Comparison of ENCODE assay signal across 11 cellular contexts in genomic region chr20:47392721-47393073, GRCh38. TPM values are rescaled to one million over a fixed set of nuclear protein-coding genes. Genes with fewer than 3 reads are reported as not detected.
A peak's percentile ranks its signal among the peaks of the same experiment; 100 is the strongest.
DNase-seq lines count a peak whose midpoint lies in the region; ATAC-seq, FAIRE-seq and TF ChIP-seq lines count a peak whose summit lies in the region.
"Had no signal": no experiment of that assay in that cellular context is flagged by ENCODE, and none has a peak within 500 bp of the region (broad histone marks: within the 10 kb centered on the region; RNA-seq: fewer than 3 reads in every experiment).

No MANE protein-coding gene starts in this region.

- intact Hi-C loops in HepG2 (cut with micrococcal nuclease; ENCODE audit: unreplicated experiment) (loop anchor here (10.0 kb wide), 1 partner anchor 62 kb away; no protein-coding TSS in a partner anchor), right lobe of liver (cut with DNase I) (no loop called here)

- H3K27me3 ChIP-seq in HepG2 (ENCODE audit: control insufficient read depth in 1 of 2, insufficient read depth in 2 of 2, low read length in 2 of 2), result no peaks in the 10 kb centered on the region
- H3K27me3 ChIP-seq in right lobe of liver, result no peaks in the 10 kb centered on the region

- DNase-seq in HepG2 (ENCODE audit: low spot score) (no peak), right lobe of liver (no peak), RKO (ENCODE audit: low spot score) (peak; percentile 89), epithelial cell of proximal tubule (ENCODE audit: low read depth) (peak; percentile 44), NCI-H1436 treated with DMSO at 0.1 percent for 48 hours (lab: John Stamatoyannopoulos, UW) (no peak), glomerular visceral epithelial cell (ENCODE audit: extremely low spot score) (no peak)
- DNase-seq: effector memory CD4-positive, alpha-beta T cell; NCI-H1930 had no signal

- in situ Hi-C loops in HepG2 (cut with HindIII; ENCODE audit: extremely low pct_ligation_motif_present, low pct_unique_long_range_greater_than_20kb), result loop anchor here (25.0 kb wide), 1 partner anchor 630 kb away; no protein-coding TSS in a partner anchor

- FAIRE-seq in HepG2 (lab: Jason Lieb, UNC), result no peak

- BruUV-seq in HepG2 (replicated peaks; lab: Mats Ljungman, UMichigan), result no TSS peak

- H3K9me3 ChIP-seq in HepG2 (ENCODE audit: low read length) (no peaks in the 10 kb centered on the region), right lobe of liver (no peaks in the 10 kb centered on the region)

- H3K36me3 ChIP-seq in HepG2 (replicated peaks in 1 of 2; ENCODE audit: control insufficient read depth in 1 of 2, insufficient read depth in 2 of 2, low read length in 2 of 2), result no peaks in the 10 kb centered on the region
- no peaks in the 10 kb centered on the region for H3K36me3 ChIP-seq in right lobe of liver

- WGBS in HepG2 (ENCODE audit: low lambda C conversion rate), result 88% methylated on average over 2 of the region's 2 CpGs
- 69% methylated on average over 2 of the region's 2 CpGs for WGBS in right lobe of liver (ENCODE audit: insufficient coverage, low coverage, low lambda C conversion rate, missing lambda C conversion rate)

- no peak for ATAC-seq in HepG2
- ATAC-seq in right lobe of liver, result no peak
- ATAC-seq in GM19395 (IDR thresholded peaks at IDR 0.05; ENCODE audit: unreplicated experiment), result no peak

- H3K4me2 ChIP-seq in HepG2 (ENCODE audit: low read depth, low read length), result peak overlapping the region; percentile 20; the same call in 1 of the 2 replicates

- H3K4me3 ChIP-seq in HepG2 (replicated peaks in 1 of 3; ENCODE audit: insufficient read depth in 1 of 3, low read depth in 2 of 3, low read length in 3 of 3) (no peak overlapping the region), right lobe of liver (no peak overlapping the region), epithelial cell of proximal tubule (ENCODE audit: low read depth, low read length) (no peak overlapping the region)

- H3K27ac ChIP-seq in HepG2 (ENCODE audit: extremely low read length, insufficient read depth, low read length) (no peak overlapping the region), right lobe of liver (no peak overlapping the region), temporal lobe (ENCODE audit: low read depth, low read length) (peak overlapping the region; percentile 46)
- H3K27ac ChIP-seq: parathyroid adenoma had no signal

- POLR2A ChIA-PET in HepG2 (lab: Yijun Ruan, JAX), result interaction anchor here (0.8 to 3.2 kb wide), 5 partner anchors 32 to 109 kb away, joined by 3 to 26 read pairs (median 8); partner anchors contain the start of genes NCOA3 and ZMYND8

- CTCF ChIA-PET in HepG2 (lab: Yijun Ruan, JAX; ENCODE audit: low intra/inter-chr PET ratio, low total read pairs), result no interaction called here

- H3K9ac ChIP-seq in HepG2 (ENCODE audit: insufficient read depth, low read depth, low read length), result no peak overlapping the region
- H3K9ac ChIP-seq: parathyroid adenoma had no signal

- no peak for TF ChIP-seq RAD21 in HepG2 (CRISPR knock-in tag; IDR thresholded peaks at IDR 0.05)

- no peak for TF ChIP-seq POLR2A in HepG2 (IDR thresholded peaks at IDR 0.05; ENCODE audit: insufficient read depth in 1 of 2, low read depth in 2 of 2, low read length in 2 of 2)
- no peak for TF ChIP-seq POLR2A in right lobe of liver (IDR thresholded peaks at IDR 0.05)

- peak overlapping the region; percentile 13 for H2AFZ ChIP-seq in HepG2 (ENCODE audit: low read length)
- H2AFZ ChIP-seq: parathyroid adenoma had no signal

- H3K4me1 ChIP-seq in HepG2 (ENCODE audit: insufficient read depth, low read length) (peaks cover 43% of the 10 kb centered on the region), right lobe of liver (no peaks in the 10 kb centered on the region)
- H3K4me1 ChIP-seq: parathyroid adenoma had no signal

- TF ChIP-seq EP300 in HepG2 (IDR thresholded peaks at IDR 0.05; ENCODE audit: low read depth in 2 of 2, low read length in 2 of 2) (no peak), HepG2 (CRISPR knock-in tag; IDR thresholded peaks at IDR 0.05; ENCODE audit: borderline replicate concordance) (no peak)

- no peak for TF ChIP-seq CTCF in HepG2 (CRISPR knock-in tag; IDR thresholded peaks at IDR 0.05)
- TF ChIP-seq CTCF in right lobe of liver (IDR thresholded peaks at IDR 0.05), result no peak
- TF ChIP-seq CTCF in epithelial cell of proximal tubule (conservative IDR thresholded peaks at IDR 0.05; ENCODE audit: low read depth, low read length), result no peak

- no peaks in the 10 kb centered on the region for H4K20me1 ChIP-seq in HepG2 (ENCODE audit: insufficient read depth, low read length)

- no peaks in the 10 kb centered on the region for H3K79me2 ChIP-seq in HepG2 (ENCODE audit: insufficient read depth, low read length)
- H3K79me2 ChIP-seq: parathyroid adenoma had no signal

TF ChIP-seq in HepG2, 621 proteins besides CTCF, POLR2A, EP300 and RAD21:
- TF ChIP-seq PHF8 (CRISPR knock-in tag; IDR thresholded peaks at IDR 0.05), result 0 out of 2 replicates have a peak, but pooled peaks have one; percentile 10
- TF ChIP-seq ZNF782 (CRISPR knock-in tag; IDR thresholded peaks at IDR 0.05; ENCODE audit: borderline replicate concordance), result 0 out of 2 replicates have a peak, but pooled peaks have one; percentile 38
- TF ChIP-seq CREB1 (IDR thresholded peaks at IDR 0.05), result peak; percentile 30; the same call in 1 of the 2 replicates
- no peak for TF ChIP-seq CREB1 (CRISPR knock-in tag; IDR thresholded peaks at IDR 0.05)
- no peak for TF ChIP-seq RFX1 (IDR thresholded peaks at IDR 0.05)
- TF ChIP-seq ZSCAN31 (CRISPR knock-in tag; IDR thresholded peaks at IDR 0.05; ENCODE audit: low read depth), result no peak
- TF ChIP-seq MBD4 (IDR thresholded peaks at IDR 0.05; ENCODE audit: borderline replicate concordance, low read length), result no peak
- TF ChIP-seq FOXC1 (CRISPR knock-in tag; IDR thresholded peaks at IDR 0.05; ENCODE audit: borderline replicate concordance), result no peak

RNA-seq across cellular contexts. Expression of gene ZMYND8, which starts 36.2 kb away (rescaled TPM):
- total RNA-seq in HepG2 (2016; rRNA removed; fragmentation: Illumina TruSeq; extraction: Trizol) (53.9 and 71.9 TPM in 2 replicates), right lobe of liver (10 to 100 TPM in 5 of 6 experiments, 1 to 10 TPM in 1; 7.8 to 25.7 (median 13.8) TPM), epithelial cell of proximal tubule (17.9 and 18.6 TPM in 2 replicates), temporal lobe (32.2 TPM)
- total RNA-seq in HepG2 (2016; cell fraction: cytosol; rRNA removed; fragmentation: Illumina TruSeq; extraction: Trizol; ENCODE audit: low read depth), result 45.3 and 50.7 TPM in 2 replicates
- 54.7 and 64.5 TPM in 2 replicates for total RNA-seq in HepG2 (2016; cell fraction: insoluble cytoplasmic fraction; rRNA removed; fragmentation: Illumina TruSeq; extraction: Trizol)
- 30.6 and 34.0 TPM in 2 replicates for total RNA-seq in HepG2 (2016; cell fraction: membrane; rRNA removed; fragmentation: Illumina TruSeq; extraction: Trizol)
- total RNA-seq in HepG2 (2016; cell fraction: nucleus; rRNA removed; fragmentation: Illumina TruSeq; extraction: Trizol), result 90.9 and 106 TPM in 2 replicates
- 81.4 and 84.7 TPM in 2 replicates for polyA plus RNA-seq in HepG2 (2011; rRNA removed)
- 41.2 and 45.2 TPM in 2 replicates for polyA plus RNA-seq in HepG2 (2011; cell fraction: cytosol; rRNA removed)
- 139 and 149 TPM in 2 replicates for polyA plus RNA-seq in HepG2 (2011; cell fraction: nucleus; rRNA removed)
- polyA plus RNA-seq in HepG2 (2012), result 50.4 and 60.2 TPM in 2 replicates
- polyA plus RNA-seq in HepG2 (2016; cell fraction: cytosol; fragmentation: Illumina TruSeq; extraction: Trizol; ENCODE audit: low read depth), result 1.9 and 2.5 TPM in 2 replicates
- 42.7 and 55.7 TPM in 2 replicates for polyA plus RNA-seq in HepG2 (2016; cell fraction: insoluble cytoplasmic fraction; fragmentation: Illumina TruSeq; extraction: Trizol; ENCODE audit: low read depth)
- polyA plus RNA-seq in HepG2 (2016; cell fraction: membrane; fragmentation: Illumina TruSeq; extraction: Trizol; ENCODE audit: low read depth), result 7.9 and 9.1 TPM in 2 replicates
- polyA plus RNA-seq in HepG2 (2016; cell fraction: nucleus; fragmentation: Illumina TruSeq; extraction: Trizol; ENCODE audit: insufficient read depth, low read depth), result 103 and 106 TPM in 2 replicates
- 14.1 and 79.4 TPM in 2 replicates for polyA minus RNA-seq in HepG2 (2011; rRNA and poly(A)+ RNA removed; ENCODE audit: low replicate concordance)
- 66.7 and 69.5 TPM in 2 replicates for polyA minus RNA-seq in HepG2 (2011; cell fraction: cytosol; rRNA and poly(A)+ RNA removed)
- polyA minus RNA-seq in HepG2 (2011; cell fraction: nucleus; rRNA and poly(A)+ RNA removed), result 190 and 220 TPM in 2 replicates

Comparison
In these comparisons a context has a peak if more than half of its experiments do, and no peak if none do; other contexts are left out.
1. DNase-seq: peak in RKO (single experiment) and epithelial cell of proximal tubule (single experiment); none in HepG2 (single experiment), right lobe of liver (0 of 3), NCI-H1436 treated with DMSO at 0.1 percent for 48 hours (single experiment) and glomerular visceral epithelial cell (single experiment).